Comparison of ENCODE assay signal across 8 cellular contexts in genomic region chr15:65184944-65185717, GRCh38. TPM values are rescaled to one million over a fixed set of nuclear protein-coding genes. Genes with fewer than 3 reads are reported as not detected.
DNase-seq lines count a peak whose midpoint lies in the region; ATAC-seq and TF ChIP-seq lines count a peak whose summit lies in the region.

CLPX (minus strand) TSS chr15:65185342; CDS start chr15:65185153, 189 bp downstream.

- H3K4me1 Mint-ChIP-seq in activated CD4-positive, alpha-beta T cell treated with anti-CD3 and anti-CD28 coated beads, Interleukin-2, amount 10 ng/mL, durations not matched to agents 24 days and 14 days, result peaks cover 22% of the 10 kb centered on the region

- peak within 1 kb of the TSS; percentile 95 for H3K27ac ChIP-seq in BLaER1
- H3K27ac ChIP-seq in coronary artery, result peak within 1 kb of the TSS; percentile 94 to 96
- peak within 1 kb of the TSS; percentile 97 for H3K27ac ChIP-seq in layer of hippocampus (ENCODE audit: low read depth, low read length)

- peak within 1 kb of the TSS; percentile 90 for H3K4me2 ChIP-seq in BLaER1

- H3K4me3 ChIP-seq in BLaER1 (peak within 1 kb of the TSS; percentile 90), coronary artery (peak within 1 kb of the TSS; percentile 85)

- H3K9me3 ChIP-seq in BLaER1, result no peaks in the 10 kb centered on the region

- H3K27me3 ChIP-seq in BLaER1 (no peaks in the 10 kb centered on the region), layer of hippocampus (ENCODE audit: control insufficient read depth, insufficient read depth, low read length) (no peaks in the 10 kb centered on the region)

- H3K27me3 Mint-ChIP-seq in activated CD4-positive, alpha-beta T cell treated with anti-CD3 and anti-CD28 coated beads, Interleukin-2, amount 10 ng/mL, durations not matched to agents 24 days and 14 days, result peaks cover 1% of the 10 kb centered on the region

- peak within 1 kb of the TSS; percentile 98 for H3K9ac ChIP-seq in BLaER1

- peak within 1 kb of the TSS; percentile 94 for H3K4me3 Mint-ChIP-seq in activated CD4-positive, alpha-beta T cell treated with anti-CD3 and anti-CD28 coated beads, Interleukin-2, amount 10 ng/mL, durations not matched to agents 24 days and 14 days

- H3K36me3 Mint-ChIP-seq in activated CD4-positive, alpha-beta T cell treated with anti-CD3 and anti-CD28 coated beads, Interleukin-2, amount 10 ng/mL, durations not matched to agents 24 days and 14 days (ENCODE audit: low read depth), result peaks cover 13% of the 10 kb centered on the region

- peaks cover 37% of the 10 kb centered on the region for H4K20me1 ChIP-seq in BLaER1

- DNase-seq in NCI-H526 treated with DMSO at 0.1 percent for 48 hours (lab: John Stamatoyannopoulos, UW) (peak; percentile 82), coronary artery (ENCODE audit: low spot score) (peak; percentile 94)
- peak; percentile 97 for DNase-seq in activated CD4-positive, alpha-beta T cell treated with anti-CD3 and anti-CD28 coated beads, Interleukin-2, amount 10 ng/mL, durations not matched to agents 24 days and 14 days
- DNase-seq in stimulated activated CD4-positive, alpha-beta T cell treated with anti-CD3 and anti-CD28 coated beads, Interleukin-1b, Interleukin-23, amount 100 ng/mL, for 24 hours (ENCODE audit: low read depth in 4 of 4, low spot score in 1 of 4), result peak; percentile 58 to 85 (median 75)

- peak; percentile 79 for ATAC-seq in GM19328 (IDR thresholded peaks at IDR 0.05; ENCODE audit: unreplicated experiment)
- peak; percentile 80 for ATAC-seq in HG03520 (IDR thresholded peaks at IDR 0.05; ENCODE audit: unreplicated experiment)

- H3K9me3 Mint-ChIP-seq in activated CD4-positive, alpha-beta T cell treated with anti-CD3 and anti-CD28 coated beads, Interleukin-2, amount 10 ng/mL, durations not matched to agents 24 days and 14 days, result no peaks in the 10 kb centered on the region

- peaks cover 17% of the 10 kb centered on the region for H3K36me3 ChIP-seq in BLaER1

- no peak for TF ChIP-seq CTCF in coronary artery (IDR thresholded peaks at IDR 0.05)

- intact Hi-C loops in activated CD4-positive, alpha-beta T cell treated with anti-CD3 and anti-CD28 coated beads, Interleukin-2, amount 10 ng/mL, durations not matched to agents 24 days and 14 days (cut with micrococcal nuclease), result loop anchor here (1.0 to 10.0 kb wide), 5 partner anchors 52 to 340 kb away; partner anchors contain the start of genes PDCD7, PLEKHO2 and RNU5B-1

- H3K27ac Mint-ChIP-seq in activated CD4-positive, alpha-beta T cell treated with anti-CD3 and anti-CD28 coated beads, Interleukin-2, amount 10 ng/mL, durations not matched to agents 24 days and 14 days, result peak within 1 kb of the TSS; percentile 91

- H3K4me1 ChIP-seq in BLaER1, result peaks cover 32% of the 10 kb centered on the region

RNA-seq across cellular contexts. Expression of gene CLPX, which starts in this region (rescaled TPM):
- total RNA-seq in activated CD4-positive, alpha-beta T cell treated with anti-CD3 and anti-CD28 coated beads, Interleukin-2, amount 10 ng/mL, durations not matched to agents 24 days and 14 days, result 62.8 and 63.5 TPM in 2 replicates

Comparison
In these comparisons a context has a peak if more than half of its experiments do, and no peak if none do; other contexts are left out.
1. Peak in every context shown above with its lines: DNase-seq, ATAC-seq, H3K4me3 ChIP-seq and H3K27ac ChIP-seq.